Comparison of ENCODE assay signal across 1 cellular context in genomic region chr2:102522169-102522568, GRCh38.
TF ChIP-seq lines count a peak whose summit lies in the region.

No MANE protein-coding gene starts in this region.

TF ChIP-seq in HepG2, 621 proteins besides CTCF, POLR2A, EP300 and RAD21:
- TF ChIP-seq HNF4A (CRISPR knock-in tag; IDR thresholded peaks at IDR 0.05): peak; percentile 40
- TF ChIP-seq PITX1 (CRISPR knock-in tag; IDR thresholded peaks at IDR 0.05): no peak
